Comparison of ENCODE assay signal across 36 cellular contexts in the genomic region with DNA sequence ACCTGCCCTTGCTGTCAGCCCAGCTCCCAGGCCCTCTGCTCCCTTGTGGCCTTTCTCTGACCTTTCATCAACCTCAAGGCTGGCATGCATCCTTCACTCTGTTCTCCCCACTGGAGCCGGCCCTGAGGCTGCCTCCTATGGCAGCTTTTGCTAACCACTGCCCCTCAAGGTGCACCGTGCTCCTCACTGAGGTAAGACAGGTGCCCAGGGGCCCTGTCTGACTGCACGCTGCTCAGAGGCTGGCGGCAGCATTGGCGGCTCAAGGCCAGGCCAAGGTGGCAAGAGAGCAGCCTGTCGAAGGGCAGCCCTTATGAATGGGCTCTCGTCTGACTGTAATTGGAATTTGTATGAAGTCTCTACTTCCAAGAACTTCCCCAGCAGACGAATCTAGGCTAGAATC.
"Had no signal": no experiment of that assay in that cellular context is flagged by ENCODE, and none has a peak within 500 bp of the region (broad histone marks: within the 10 kb centered on the region; RNA-seq: fewer than 3 reads in every experiment).

No MANE protein-coding gene starts in this region.

- H3K4me3 Mint-ChIP-seq: activated CD4-positive, alpha-beta memory T cell treated with anti-CD3 and anti-CD28 coated beads, Interleukin-2, amount 10 ng/mL, durations not matched to agents 7 days and 5 days; activated CD4-positive, alpha-beta T cell treated with anti-CD3 and anti-CD28 coated beads for 36 hours; activated CD4-positive, alpha-beta T cell treated with anti-CD3 and anti-CD28 coated beads, Interleukin-2, amount 10 ng/mL, durations not matched to agents 7 days and 5 days; activated CD8-positive, alpha-beta memory T cell treated with anti-CD3 and anti-CD28 coated beads, Interleukin-2, amount 10 ng/mL, durations not matched to agents 7 days and 5 days; activated CD8-positive, alpha-beta T cell treated with anti-CD3 and anti-CD28 coated beads, Interleukin-2, amount 10 ng/mL, durations not matched to agents 7 days and 5 days; activated naive CD4-positive, alpha-beta T cell treated with anti-CD3 and anti-CD28 coated beads, Interleukin-2, amount 10 ng/mL, durations not matched to agents 7 days and 5 days; activated naive CD8-positive, alpha-beta T cell treated with anti-CD3 and anti-CD28 coated beads for 36 hours; activated T-cell treated with anti-CD3 and anti-CD28 coated beads, Interleukin-2, amount 50 U/mL, for 24 hours; brain; central memory CD8-positive, alpha-beta T cell; T-helper 1 cell treated with Interleukin-12 subunit alpha and Interleukin-12 subunit beta and Interleukin-4 antibody, amounts not matched to agents 30 μg/mL and 1 μg/mL, for 36 hours; T-helper 2 cell treated with Interferon-gamma antibody and Interleukin-4, amounts not matched to agents 5 μg/mL and 100 μg/mL, for 36 hours; WTC11 had no signal

- H3K36me3 ChIP-seq: adrenal gland, ascending aorta, cardiac muscle cell had no signal

- H3K4me3 ChIP-seq: adrenal gland, ascending aorta, cardiac muscle cell had no signal

- H3K4me1 Mint-ChIP-seq: activated CD4-positive, alpha-beta memory T cell treated with anti-CD3 and anti-CD28 coated beads, Interleukin-2, amount 10 ng/mL, durations not matched to agents 7 days and 5 days; activated CD4-positive, alpha-beta T cell treated with anti-CD3 and anti-CD28 coated beads for 36 hours; activated CD4-positive, alpha-beta T cell treated with anti-CD3 and anti-CD28 coated beads, Interleukin-2, amount 10 ng/mL, durations not matched to agents 7 days and 5 days; activated CD8-positive, alpha-beta memory T cell treated with anti-CD3 and anti-CD28 coated beads, Interleukin-2, amount 10 ng/mL, durations not matched to agents 7 days and 5 days; activated naive CD4-positive, alpha-beta T cell treated with anti-CD3 and anti-CD28 coated beads, Interleukin-2, amount 10 ng/mL, durations not matched to agents 7 days and 5 days; activated naive CD8-positive, alpha-beta T cell treated with anti-CD3 and anti-CD28 coated beads for 36 hours; brain; central memory CD8-positive, alpha-beta T cell; WTC11 had no signal

- H3K27me3 ChIP-seq: adrenal gland, ascending aorta, cardiac muscle cell had no signal

- H3K27me3 Mint-ChIP-seq: activated CD4-positive, alpha-beta memory T cell treated with anti-CD3 and anti-CD28 coated beads, Interleukin-2, amount 10 ng/mL, durations not matched to agents 7 days and 5 days; activated CD4-positive, alpha-beta T cell treated with anti-CD3 and anti-CD28 coated beads for 36 hours; activated CD4-positive, alpha-beta T cell treated with anti-CD3 and anti-CD28 coated beads, Interleukin-2, amount 10 ng/mL, durations not matched to agents 7 days and 5 days; activated CD8-positive, alpha-beta memory T cell treated with anti-CD3 and anti-CD28 coated beads, Interleukin-2, amount 10 ng/mL, durations not matched to agents 7 days and 5 days; activated naive CD4-positive, alpha-beta T cell treated with anti-CD3 and anti-CD28 coated beads, Interleukin-2, amount 10 ng/mL, durations not matched to agents 7 days and 5 days; activated T-cell treated with anti-CD3 and anti-CD28 coated beads, Interleukin-2, amount 50 U/mL, for 24 hours; brain; central memory CD8-positive, alpha-beta T cell had no signal

- H3K36me3 Mint-ChIP-seq: activated CD8-positive, alpha-beta memory T cell treated with anti-CD3 and anti-CD28 coated beads, Interleukin-2, amount 10 ng/mL, durations not matched to agents 7 days and 5 days; activated naive CD4-positive, alpha-beta T cell treated with anti-CD3 and anti-CD28 coated beads, Interleukin-2, amount 10 ng/mL, durations not matched to agents 7 days and 5 days; activated naive CD8-positive, alpha-beta T cell treated with anti-CD3 and anti-CD28 coated beads for 36 hours; brain had no signal

- H3K27ac Mint-ChIP-seq: activated CD4-positive, alpha-beta memory T cell treated with anti-CD3 and anti-CD28 coated beads, Interleukin-2, amount 10 ng/mL, durations not matched to agents 7 days and 5 days; activated CD4-positive, alpha-beta T cell treated with anti-CD3 and anti-CD28 coated beads for 36 hours; activated CD4-positive, alpha-beta T cell treated with anti-CD3 and anti-CD28 coated beads, Interleukin-2, amount 10 ng/mL, durations not matched to agents 7 days and 5 days; activated CD8-positive, alpha-beta memory T cell treated with anti-CD3 and anti-CD28 coated beads, Interleukin-2, amount 10 ng/mL, durations not matched to agents 7 days and 5 days; activated CD8-positive, alpha-beta T cell treated with anti-CD3 and anti-CD28 coated beads, Interleukin-2, amount 10 ng/mL, durations not matched to agents 7 days and 5 days; activated naive CD4-positive, alpha-beta T cell treated with anti-CD3 and anti-CD28 coated beads, Interleukin-2, amount 10 ng/mL, durations not matched to agents 7 days and 5 days; activated naive CD4-positive, alpha-beta T cell treated with anti-CD3 and anti-CD28 coated beads, Interleukin-2, amount 50 U/mL, for 72 hours; activated naive CD8-positive, alpha-beta T cell treated with anti-CD3 and anti-CD28 coated beads for 36 hours; activated T-cell treated with anti-CD3 and anti-CD28 coated beads, Interleukin-2, amount 50 U/mL, for 24 hours; activated T-helper 2 cell treated with anti-CD3 and anti-CD28 coated beads, Interferon-gamma antibody, Interleukin-2, Interleukin-4, amounts not matched to agents 10 μg/mL and 5 μg/mL and 100 μg/mL, durations not matched to agents 14 hours and 24 hours and 36 hours; brain; T-helper 1 cell treated with Interleukin-12 subunit alpha and Interleukin-12 subunit beta and Interleukin-4 antibody, amounts not matched to agents 30 μg/mL and 1 μg/mL, for 36 hours; T-helper 2 cell treated with Interferon-gamma antibody and Interleukin-4, amounts not matched to agents 5 μg/mL and 100 μg/mL, for 36 hours; WTC11 had no signal

- H3K27ac ChIP-seq: adrenal gland, ascending aorta, cardiac muscle cell, VCaP had no signal

- DNase-seq: activated CD4-positive, alpha-beta memory T cell treated with anti-CD3 and anti-CD28 coated beads, Interleukin-2, amount 10 ng/mL, durations not matched to agents 7 days and 5 days; activated CD4-positive, alpha-beta T cell treated with anti-CD3 and anti-CD28 coated beads for 1 hour; activated CD4-positive, alpha-beta T cell treated with anti-CD3 and anti-CD28 coated beads for 36 hours; activated CD4-positive, alpha-beta T cell treated with anti-CD3 and anti-CD28 coated beads for 48 hours; activated CD4-positive, alpha-beta T cell treated with anti-CD3 and anti-CD28 coated beads, Interleukin-2, amount 10 ng/mL, durations not matched to agents 7 days and 5 days; activated CD4-positive, alpha-beta T cell treated with anti-CD3 and anti-CD28 coated beads, Interleukin-2, amount 50 U/mL, for 48 hours; activated CD4-positive, CD25-positive, alpha-beta regulatory T cell; activated CD8-positive, alpha-beta memory T cell treated with anti-CD3 and anti-CD28 coated beads for 24 hours; activated CD8-positive, alpha-beta memory T cell treated with anti-CD3 and anti-CD28 coated beads, Interleukin-2, amount 10 ng/mL, durations not matched to agents 7 days and 5 days; activated CD8-positive, alpha-beta memory T cell treated with anti-CD3 and anti-CD28 coated beads, Interleukin-2, amount 50 U/mL, for 48 hours; activated CD8-positive, alpha-beta T cell treated with anti-CD3 and anti-CD28 coated beads, Interleukin-2, amount 10 ng/mL, durations not matched to agents 7 days and 5 days; activated effector memory CD4-positive, alpha-beta T cell treated with Interleukin-2 at 50 U/mL for 16 hours; activated gamma-delta T cell; activated naive CD4-positive, alpha-beta T cell treated with anti-CD3 and anti-CD28 coated beads, Interleukin-2, amount 10 ng/mL, durations not matched to agents 7 days and 5 days; activated naive CD4-positive, alpha-beta T cell treated with Interleukin-2 at 50 U/mL for 16 hours; activated naive CD8-positive, alpha-beta T cell treated with anti-CD3 and anti-CD28 coated beads for 36 hours; activated T-cell treated with anti-CD3 and anti-CD28 coated beads, Interleukin-2, amount 50 U/mL, for 24 hours; activated T-cell treated with anti-CD3 and anti-CD28 coated beads, Interleukin-2, amount 50 U/mL, for 48 hours; adrenal gland; amniotic stem cell; caudate nucleus; cerebellar nuclear complex; T-helper 1 cell; T-helper 2 cell; T-helper 9 cell had no signal

- ATAC-seq: activated CD4-positive, alpha-beta T cell treated with anti-CD3 and anti-CD28 coated beads for 36 hours; activated CD4-positive, CD25-positive, alpha-beta regulatory T cell treated with anti-CD3 and anti-CD28 coated beads, Interleukin-2, amount 50 U/mL, for 24 hours; activated CD8-positive, alpha-beta memory T cell treated with anti-CD3 and anti-CD28 coated beads, Interleukin-2, amount 10 ng/mL, durations not matched to agents 7 days and 5 days; activated CD8-positive, alpha-beta T cell treated with anti-CD3 and anti-CD28 coated beads, Interleukin-2, amount 10 ng/mL, durations not matched to agents 7 days and 5 days; activated naive CD4-positive, alpha-beta T cell treated with anti-CD3 and anti-CD28 coated beads, Interleukin-2, amount 50 U/mL, for 72 hours; WTC11 had no signal
